9 cellular contexts compared by ENCODE assay signal in genomic region chr5:177362871-177363507, GRCh38. TPM values are rescaled to one million over a fixed set of nuclear protein-coding genes. Genes with fewer than 3 reads are reported as not detected.
DNase-seq lines count a peak whose midpoint lies in the region; ATAC-seq and TF ChIP-seq lines count a peak whose summit lies in the region.
"Had no signal": no experiment of that assay in that cellular context is flagged by ENCODE, and none has a peak within 500 bp of the region (broad histone marks: within the 10 kb centered on the region; RNA-seq: fewer than 3 reads in every experiment).

No MANE protein-coding gene starts in this region.

- POLR2A ChIA-PET in activated CD4-positive, alpha-beta T cell treated with anti-CD3 and anti-CD28 coated beads for 36 hours (lab: Charles Lee): no interaction called here

- no peaks in the 10 kb centered on the region for H3K9me3 Mint-ChIP-seq in activated CD4-positive, alpha-beta T cell treated with anti-CD3 and anti-CD28 coated beads for 36 hours (ENCODE audit: low read depth)
- no peaks in the 10 kb centered on the region for H3K9me3 Mint-ChIP-seq in dendritic cell treated with granulocyte-macrophage colony-stimulating factor and Interleukin-4, amounts not matched to agents 40 ng/mL and 50 ng/mL, for 4 days

- no peaks in the 10 kb centered on the region for H3K27me3 Mint-ChIP-seq in activated CD4-positive, alpha-beta T cell treated with anti-CD3 and anti-CD28 coated beads for 36 hours
- no peaks in the 10 kb centered on the region for H3K27me3 Mint-ChIP-seq in dendritic cell treated with granulocyte-macrophage colony-stimulating factor and Interleukin-4, amounts not matched to agents 40 ng/mL and 50 ng/mL, for 4 days

- DNase-seq in AG10803 (ENCODE audit: low read depth): peak; percentile 20
- peak; percentile 90 for DNase-seq in GM20000 (ENCODE audit: low spot score)
- DNase-seq in NCI-H1105 treated with DMSO at 0.1 percent for 48 hours (lab: John Stamatoyannopoulos, UW): peak; percentile 58
- peak; percentile 84 for DNase-seq in activated CD4-positive, alpha-beta T cell treated with anti-CD3 and anti-CD28 coated beads for 36 hours
- DNase-seq in lower lobe of right lung: peak; percentile 79
- peak; percentile 50 to 73 for DNase-seq in stimulated activated CD8-positive, alpha-beta memory T cell treated with anti-CD3 and anti-CD28 coated beads, Interleukin-15, amount 100 ng/mL, for 48 hours (ENCODE audit: low read depth in 2 of 2)

- H3K9me3 ChIP-seq in lower lobe of right lung: no peaks in the 10 kb centered on the region

- intact Hi-C loops in activated CD4-positive, alpha-beta T cell treated with anti-CD3 and anti-CD28 coated beads for 36 hours (cut with DNase I, micrococcal nuclease): loop anchor here (1.0 to 2.0 kb wide), 5 partner anchors 27 to 135 kb away; no protein-coding TSS in a partner anchor
- intact Hi-C loops in dendritic cell treated with granulocyte-macrophage colony-stimulating factor and Interleukin-4, amounts not matched to agents 40 ng/mL and 50 ng/mL, for 4 days (cut with micrococcal nuclease): no loop called here
- intact Hi-C loops in lower lobe of right lung (cut with DNase I): no loop called here

- peaks cover 15% of the 10 kb centered on the region for H3K36me3 Mint-ChIP-seq in activated CD4-positive, alpha-beta T cell treated with anti-CD3 and anti-CD28 coated beads for 36 hours (ENCODE audit: low read depth)
- H3K36me3 Mint-ChIP-seq in dendritic cell treated with granulocyte-macrophage colony-stimulating factor and Interleukin-4, amounts not matched to agents 40 ng/mL and 50 ng/mL, for 4 days (ENCODE audit: low read depth): peaks cover 75% of the 10 kb centered on the region

- H3K4me3 ChIP-seq in AG10803 (ENCODE audit: low read length) (peak overlapping the region; percentile 55), lower lobe of right lung (peak overlapping the region; percentile 59)

- H3K27ac ChIP-seq in lower lobe of right lung: peak overlapping the region; percentile 63

- no peaks in the 10 kb centered on the region for H3K27me3 ChIP-seq in lower lobe of right lung (ENCODE audit: low read depth)

- H3K36me3 ChIP-seq in lower lobe of right lung: peaks cover 5% of the 10 kb centered on the region

- no peak for TF ChIP-seq CTCF in AG10803 (conservative IDR thresholded peaks at IDR 0.05; ENCODE audit: low read length)
- TF ChIP-seq CTCF in GM20000 (IDR thresholded peaks at IDR 0.05; ENCODE audit: extremely low read depth, missing control alignments): no peak
- TF ChIP-seq CTCF in lower lobe of right lung (IDR thresholded peaks at IDR 0.05): no peak

- H3K4me1 Mint-ChIP-seq in activated CD4-positive, alpha-beta T cell treated with anti-CD3 and anti-CD28 coated beads for 36 hours: peaks cover 74% of the 10 kb centered on the region
- H3K4me1 Mint-ChIP-seq in dendritic cell treated with granulocyte-macrophage colony-stimulating factor and Interleukin-4, amounts not matched to agents 40 ng/mL and 50 ng/mL, for 4 days (ENCODE audit: low read depth): peaks cover 86% of the 10 kb centered on the region

- H3K4me3 Mint-ChIP-seq in activated CD4-positive, alpha-beta T cell treated with anti-CD3 and anti-CD28 coated beads for 36 hours: peak overlapping the region; percentile 67
- H3K4me3 Mint-ChIP-seq in dendritic cell treated with granulocyte-macrophage colony-stimulating factor and Interleukin-4, amounts not matched to agents 40 ng/mL and 50 ng/mL, for 4 days: peak overlapping the region; percentile 75

- CTCF ChIA-PET in activated CD4-positive, alpha-beta T cell treated with anti-CD3 and anti-CD28 coated beads for 36 hours (lab: Charles Lee): interaction anchor here (1.6 to 2.3 kb wide), 2 partner anchors 20 to 53 kb away, joined by 4 to 9 read pairs; no protein-coding TSS in a partner anchor

- peak overlapping the region; percentile 82 for H3K27ac Mint-ChIP-seq in activated CD4-positive, alpha-beta T cell treated with anti-CD3 and anti-CD28 coated beads for 36 hours
- H3K27ac Mint-ChIP-seq in dendritic cell treated with granulocyte-macrophage colony-stimulating factor and Interleukin-4, amounts not matched to agents 40 ng/mL and 50 ng/mL, for 4 days: peak overlapping the region; percentile 84

- peaks cover 73% of the 10 kb centered on the region for H3K4me1 ChIP-seq in lower lobe of right lung

- ATAC-seq in activated CD4-positive, alpha-beta T cell treated with anti-CD3 and anti-CD28 coated beads for 36 hours: peak; percentile 68
- ATAC-seq in lower lobe of right lung (peak; percentile 77 to 81), HG03460 (IDR thresholded peaks at IDR 0.05; ENCODE audit: unreplicated experiment) (no peak)

RNA-seq across cellular contexts. Expression of gene RGS14, which starts 5.3 kb away (rescaled TPM):
- 10 to 100 TPM; 43.8 to 62.0 TPM for total RNA-seq in activated CD4-positive, alpha-beta T cell treated with anti-CD3 and anti-CD28 coated beads for 36 hours
- 16.2 TPM for total RNA-seq in lower lobe of right lung

RNA-seq across cellular contexts. Expression of gene LMAN2, which starts 11.5 kb away (rescaled TPM):
- total RNA-seq in activated CD4-positive, alpha-beta T cell treated with anti-CD3 and anti-CD28 coated beads for 36 hours: 10 to 100 TPM; 74.5 to 92.1 TPM
- total RNA-seq in lower lobe of right lung: 108 TPM

RNA-seq across cellular contexts. Expression of gene SLC34A1, which starts 21.2 kb away (rescaled TPM):
- total RNA-seq in activated CD4-positive, alpha-beta T cell treated with anti-CD3 and anti-CD28 coated beads for 36 hours: under 1 TPM in 1 of 2 experiments, not detected in 1; 0.14 TPM
- total RNA-seq in lower lobe of right lung: not detected
- total RNA-seq: subcutaneous adipose tissue had no signal

RNA-seq across cellular contexts. Expression of gene PFN3, which starts 37.5 kb away (rescaled TPM):
- total RNA-seq in activated CD4-positive, alpha-beta T cell treated with anti-CD3 and anti-CD28 coated beads for 36 hours: not detected
- total RNA-seq in lower lobe of right lung: not detected
- total RNA-seq: subcutaneous adipose tissue had no signal

RNA-seq across cellular contexts. Expression of gene F12, which starts 46.4 kb away (rescaled TPM):
- total RNA-seq in activated CD4-positive, alpha-beta T cell treated with anti-CD3 and anti-CD28 coated beads for 36 hours: 1 to 10 TPM; 3.4 to 4.9 TPM
- 0.80 TPM for total RNA-seq in lower lobe of right lung

Comparison
In these comparisons a context has a peak if more than half of its experiments do, and no peak if none do; other contexts are left out.
1. DNase-seq: peak in every context shown above with its lines; median percentile 90 in GM20000; 84 in activated CD4-positive, alpha-beta T cell treated with anti-CD3 and anti-CD28 coated beads for 36 hours; 79 in lower lobe of right lung; 62 in stimulated activated CD8-positive, alpha-beta memory T cell treated with anti-CD3 and anti-CD28 coated beads, Interleukin-15, amount 100 ng/mL, for 48 hours; 58 in NCI-H1105 treated with DMSO at 0.1 percent for 48 hours; 20 in AG10803.
2. intact Hi-C loops: an anchor here in activated CD4-positive, alpha-beta T cell treated with anti-CD3 and anti-CD28 coated beads for 36 hours (1.0 to 2.0 kb wide); none called in dendritic cell treated with granulocyte-macrophage colony-stimulating factor and Interleukin-4, amounts not matched to agents 40 ng/mL and 50 ng/mL, for 4 days and lower lobe of right lung.